In genomic region chr20:32580608-32580969, GRCh38 we compare ENCODE assay signal across 17 cellular contexts. TPM values are rescaled to one million over a fixed set of nuclear protein-coding genes. Genes with fewer than 3 reads are reported as not detected.
DNase-seq lines count a peak whose midpoint lies in the region; ATAC-seq and TF ChIP-seq lines count a peak whose summit lies in the region.
"Had no signal": no experiment of that assay in that cellular context is flagged by ENCODE, and none has a peak within 500 bp of the region (broad histone marks: within the 10 kb centered on the region; RNA-seq: fewer than 3 reads in every experiment).

No MANE protein-coding gene starts in this region.

- H3K9me3 Mint-ChIP-seq in CD4-positive, alpha-beta T cell = no peaks in the 10 kb centered on the region
- H3K9me3 Mint-ChIP-seq in nephron progenitor cell = no peaks in the 10 kb centered on the region

- no peak for ATAC-seq in CD4-positive, alpha-beta T cell (ENCODE audit: poor library complexity)
- no peak for ATAC-seq in IMR-90 (ENCODE audit: low read depth)
- ATAC-seq in HG03521 (IDR thresholded peaks at IDR 0.05; ENCODE audit: unreplicated experiment) = no peak
- ATAC-seq: HCT116, Right ventricle myocardium inferior had no signal

- in situ Hi-C loops in IMR-90 (cut with MboI; ENCODE audit: low sequenced_read_pairs) (no loop called here), brain microvascular endothelial cell (cut with HindIII; ENCODE audit: low pct_ligation_motif_present, low sequenced_read_pairs) (no loop called here)

- no peak overlapping the region for H2BK120ac ChIP-seq in IMR-90 (ENCODE audit: low read depth, low read length)

- H2BK5ac ChIP-seq in IMR-90 (ENCODE audit: low read depth, low read length, poor library complexity, severe bottlenecking) = no peak overlapping the region

- CTCF ChIA-PET in CD4-positive, alpha-beta T cell (lab: Charles Lee) = interaction anchor here (1.9 kb wide), 1 partner anchor 39 kb away, joined by 7 read pairs; no protein-coding TSS in a partner anchor
- CTCF ChIA-PET in IMR-90 (lab: Yijun Ruan, JAX) = no interaction called here

- H3K4me2 ChIP-seq in IMR-90 (ENCODE audit: low read depth, low read length) = no peak overlapping the region

- H4K8ac ChIP-seq in IMR-90 (ENCODE audit: low read depth in 2 of 2, low read length in 2 of 2) = no peak overlapping the region

- H3K4me3 Mint-ChIP-seq in CD4-positive, alpha-beta T cell = peak overlapping the region; percentile 95
- H3K4me3 Mint-ChIP-seq in nephron progenitor cell = no peak overlapping the region

- no CpG with 5 or more reads among the region's 10 CpGs for WGBS in IMR-90 (ENCODE audit: extremely low coverage in 2 of 2, insufficient read length in 1 of 2), 2 experiments

- H3K4me1 Mint-ChIP-seq in CD4-positive, alpha-beta T cell (ENCODE audit: low read depth) = peaks cover 54% of the 10 kb centered on the region
- H3K4me1 Mint-ChIP-seq in nephron progenitor cell = peaks cover 36% of the 10 kb centered on the region

- no peaks in the 10 kb centered on the region for H4K20me1 ChIP-seq in IMR-90 (ENCODE audit: insufficient read depth, low read length)

- DNase-seq in CD4-positive, alpha-beta T cell = no peak
- DNase-seq in IMR-90 (no peak), dorsolateral prefrontal cortex (no peak), nephron progenitor cell (no peak), brain microvascular endothelial cell (no peak), UCSD-AML1 (lab: John Stamatoyannopoulos, UW; ENCODE audit: unreplicated experiment) (no peak)
- DNase-seq: esophagus squamous epithelium, left ventricle myocardium inferior, NCI-H1694, NCI-H748 treated with DMSO at 0.1 percent for 48 hours, ovary, sigmoid colon, trophoblast cell had no signal

- no peak overlapping the region for H4K91ac ChIP-seq in IMR-90 (ENCODE audit: insufficient read depth, low read depth, low read length)

- H2BK15ac ChIP-seq in IMR-90 (ENCODE audit: low read depth, low read length) = no peak overlapping the region

- intact Hi-C loops in CD4-positive, alpha-beta T cell (cut with DNase I, micrococcal nuclease) = loop anchor here (2.0 to 10.0 kb wide), 2 partner anchors 38 to 74 kb away; no protein-coding TSS in a partner anchor
- intact Hi-C loops in IMR-90 (cut with micrococcal nuclease) (no loop called here), dorsolateral prefrontal cortex (cut with DNase I) (loop anchor here (5.0 to 10.0 kb wide), 3 partner anchors 43 to 74 kb away; no protein-coding TSS in a partner anchor)

- H3K4me1 ChIP-seq in IMR-90 (ENCODE audit: control insufficient read depth, insufficient read depth, low read length) = no peaks in the 10 kb centered on the region

- H3K4ac ChIP-seq in IMR-90 (ENCODE audit: low read depth, low read length) = no peak overlapping the region

- H3K27ac ChIP-seq in CD4-positive, alpha-beta T cell (ENCODE audit: low read depth, low read length) = peak overlapping the region; percentile 38
- H3K27ac ChIP-seq in IMR-90 (ENCODE audit: insufficient read depth, low read length) (no peak overlapping the region), dorsolateral prefrontal cortex (peak overlapping the region in 30 of 59 donors; percentile 32 to 96 (median 89)), brain microvascular endothelial cell (no peak overlapping the region)
- H3K27ac ChIP-seq: left ventricle myocardium inferior, ovary, sigmoid colon had no signal

- TF ChIP-seq CTCF in CD4-positive, alpha-beta T cell (IDR thresholded peaks at IDR 0.05) = no peak
- TF ChIP-seq CTCF in IMR-90 (conservative IDR thresholded peaks at IDR 0.05; ENCODE audit: low read depth, low read length) (no peak), dorsolateral prefrontal cortex (IDR thresholded peaks at IDR 0.05 in 54 of 56, conservative IDR thresholded peaks at IDR 0.05 in 2 of 56; ENCODE audit: low read depth in 1 of 56, partially characterized antibody in 56 of 56) (no peak), nephron progenitor cell (IDR thresholded peaks at IDR 0.05) (no peak), brain microvascular endothelial cell (IDR thresholded peaks at IDR 0.05; ENCODE audit: low read depth, low read length, missing control alignments) (no peak)

- no TSS peak for BruUV-seq in IMR-90 (replicated peaks; lab: Mats Ljungman, UMichigan)

- H3K14ac ChIP-seq in IMR-90 (replicated peaks; ENCODE audit: low read depth, low read length) = no peak overlapping the region

- POLR2A ChIA-PET in CD4-positive, alpha-beta T cell (lab: Charles Lee) = interaction anchor here (0.6 to 11.6 kb wide), 8 partner anchors 12 to 379 kb away, joined by 3 to 178 read pairs (median 3); no protein-coding TSS in a partner anchor
- POLR2A ChIA-PET in IMR-90 (lab: Charles Lee; ENCODE audit: unreplicated experiment) = no interaction called here

- no peak overlapping the region for H3K56ac ChIP-seq in IMR-90 (ENCODE audit: extremely low read depth, insufficient read depth, low read length)

- TF ChIP-seq RAD21 in IMR-90 (IDR thresholded peaks at IDR 0.05; ENCODE audit: low read length) = no peak

- no peaks in the 10 kb centered on the region for H3K9me1 ChIP-seq in IMR-90 (ENCODE audit: insufficient read depth, low read length)

- peak overlapping the region; percentile 83 for H3K27ac Mint-ChIP-seq in CD4-positive, alpha-beta T cell
- peak overlapping the region; percentile 82 for H3K27ac Mint-ChIP-seq in nephron progenitor cell

- peaks cover 7% of the 10 kb centered on the region for H3K36me3 Mint-ChIP-seq in CD4-positive, alpha-beta T cell (ENCODE audit: low read depth)
- no peaks in the 10 kb centered on the region for H3K36me3 Mint-ChIP-seq in nephron progenitor cell (ENCODE audit: low read depth)

- H3K27me3 ChIP-seq in CD4-positive, alpha-beta T cell (ENCODE audit: control insufficient read depth, insufficient read depth, low read length) = no peaks in the 10 kb centered on the region
- H3K27me3 ChIP-seq in IMR-90 (ENCODE audit: control insufficient read depth, insufficient read depth, low read length) (peaks cover 2% of the 10 kb centered on the region), dorsolateral prefrontal cortex (no peaks in the 10 kb centered on the region), brain microvascular endothelial cell (replicated peaks) (peaks cover 2% of the 10 kb centered on the region)
- H3K27me3 ChIP-seq: ovary, sigmoid colon had no signal

- no peak overlapping the region for H2AK5ac ChIP-seq in IMR-90 (ENCODE audit: low read depth, low read length)

- TF ChIP-seq POLR2A in IMR-90 (IDR thresholded peaks at IDR 0.05; ENCODE audit: low read depth, low read length) = no peak

- H3K23ac ChIP-seq in IMR-90 (ENCODE audit: low read depth, low read length) = no peak overlapping the region

- H2AFZ ChIP-seq in IMR-90 (replicated peaks; ENCODE audit: low read length, poor library complexity) = peak overlapping the region; percentile 21

- H3K79me1 ChIP-seq in IMR-90 (ENCODE audit: low read depth in 1 of 2, low read length in 2 of 2) = no peaks in the 10 kb centered on the region; a peak in 1 of 4 replicates

- H3K4me3 ChIP-seq in IMR-90 (ENCODE audit: insufficient read depth, low read depth, low read length) = no peak overlapping the region
- no peak overlapping the region for H3K4me3 ChIP-seq in dorsolateral prefrontal cortex
- no peak overlapping the region for H3K4me3 ChIP-seq in brain microvascular endothelial cell (ENCODE audit: low read depth, low read length)
- H3K4me3 ChIP-seq: esophagus squamous epithelium, left ventricle myocardium inferior, ovary, sigmoid colon had no signal

- H3K9me3 ChIP-seq in CD4-positive, alpha-beta T cell (ENCODE audit: control insufficient read depth, low read length) = no peaks in the 10 kb centered on the region
- no peaks in the 10 kb centered on the region for H3K9me3 ChIP-seq in IMR-90 (ENCODE audit: control insufficient read depth, insufficient read depth, low read length)
- H3K9me3 ChIP-seq: BE2C, esophagus squamous epithelium, left ventricle myocardium inferior, ovary, sigmoid colon had no signal

- no peak overlapping the region for H2BK20ac ChIP-seq in IMR-90 (ENCODE audit: low read depth, low read length)

- peaks cover under 1% of the 10 kb centered on the region for H3K27me3 Mint-ChIP-seq in CD4-positive, alpha-beta T cell
- H3K27me3 Mint-ChIP-seq in nephron progenitor cell (ENCODE audit: low read depth, poor library complexity) = peaks cover under 1% of the 10 kb centered on the region

- dilution Hi-C loops in IMR-90 (cut with HindIII; ENCODE audit: low sequenced_read_pairs, unreplicated experiment) = no loop called here

- no peak overlapping the region for H2AK9ac ChIP-seq in IMR-90 (replicated peaks; ENCODE audit: low read depth, low read length, poor library complexity)

- no peak overlapping the region for H3K18ac ChIP-seq in IMR-90 (ENCODE audit: low read depth, low read length)

- no peak overlapping the region for H3K9ac ChIP-seq in IMR-90 (ENCODE audit: low read depth, low read length)

- no peaks in the 10 kb centered on the region for H3K36me3 ChIP-seq in IMR-90 (ENCODE audit: control insufficient read depth, insufficient read depth, low read length)
- no peaks in the 10 kb centered on the region for H3K36me3 ChIP-seq in brain microvascular endothelial cell (replicated peaks)
- H3K36me3 ChIP-seq: BE2C, esophagus squamous epithelium, left ventricle myocardium inferior, ovary, sigmoid colon had no signal

- no peak overlapping the region for H4K5ac ChIP-seq in IMR-90 (ENCODE audit: low read depth, low read length)

TF ChIP-seq in IMR-90, 13 proteins besides CTCF, POLR2A, EP300 and RAD21 (continues in another document):
- no peak for TF ChIP-seq USF2 (IDR thresholded peaks at IDR 0.05; ENCODE audit: low read depth, low read length)
- TF ChIP-seq ELK1 (IDR thresholded peaks at IDR 0.05; ENCODE audit: borderline replicate concordance, low read depth, low read length) = no peak

RNA-seq across cellular contexts. Expression of gene NOL4L, which starts 4.5 kb away (rescaled TPM):
- 10 to 100 TPM; 53.1 to 55.6 TPM for total RNA-seq in CD4-positive, alpha-beta T cell
- 4.7 and 5.6 TPM in 2 replicates for total RNA-seq in IMR-90 (2012; rRNA removed)
- polyA plus RNA-seq in IMR-90 (2012; rRNA removed) = 13.3 and 16.6 TPM in 2 replicates
- 11.4 and 18.6 TPM in 2 replicates for polyA plus RNA-seq in IMR-90 (2012; cell fraction: cytosol; rRNA removed)
- 34.9 and 65.6 TPM in 2 replicates for polyA plus RNA-seq in IMR-90 (2012; cell fraction: nucleus; rRNA removed; ENCODE audit: low replicate concordance)
- total RNA-seq in dorsolateral prefrontal cortex = 10 to 100 TPM; 29.4 to 56.2 (median 42.8) TPM

Comparison
In these comparisons a context has a peak if more than half of its experiments do, and no peak if none do; other contexts are left out.
1. H3K27ac ChIP-seq: peak in CD4-positive, alpha-beta T cell (single experiment) and dorsolateral prefrontal cortex (30 of 59); none in IMR-90 (single experiment) and brain microvascular endothelial cell (single experiment).